ENCODE assay signal across 2 cellular contexts in genomic region chr11:99548264-99548663, GRCh38.
TF ChIP-seq lines count a peak whose summit lies in the region.

No MANE protein-coding gene starts in this region.

TF ChIP-seq in IMR-90, 13 proteins besides CTCF, POLR2A, EP300 and RAD21:
- TF ChIP-seq ELK1 (IDR thresholded peaks at IDR 0.05; ENCODE audit: borderline replicate concordance, low read depth, low read length) (no peak), SMC3 (IDR thresholded peaks at IDR 0.05; ENCODE audit: low read depth, low read length) (no peak), MAZ (IDR thresholded peaks at IDR 0.05; ENCODE audit: borderline replicate concordance, low read depth, low read length) (no peak), RFX5 (IDR thresholded peaks at IDR 0.05; ENCODE audit: low read depth, low read length) (no peak), NFE2L2 (IDR thresholded peaks at IDR 0.05; ENCODE audit: low read depth, low read length) (no peak), BHLHE40 (IDR thresholded peaks at IDR 0.05; ENCODE audit: low read depth, low read length) (no peak), MXI1 (IDR thresholded peaks at IDR 0.05; ENCODE audit: borderline replicate concordance, low read depth, low read length) (no peak), MAFK (IDR thresholded peaks at IDR 0.05; ENCODE audit: low read depth, low read length) (no peak), USF2 (IDR thresholded peaks at IDR 0.05; ENCODE audit: low read depth, low read length) (no peak), RCOR1 (IDR thresholded peaks at IDR 0.05; ENCODE audit: insufficient replicate concordance, low read length) (no peak), FOS (IDR thresholded peaks at IDR 0.05; ENCODE audit: low read depth, low read length) (no peak), CHD1 (IDR thresholded peaks at IDR 0.05; ENCODE audit: low read depth, low read length) (no peak), CEBPB (IDR thresholded peaks at IDR 0.05; ENCODE audit: low read depth, low read length) (no peak)

TF ChIP-seq in SK-N-SH, 30 proteins besides CTCF, POLR2A, EP300 and RAD21 (continued from another document):
- TF ChIP-seq PBX3 (IDR thresholded peaks at IDR 0.05) (no peak), RXRA (IDR thresholded peaks at IDR 0.05; ENCODE audit: borderline replicate concordance, low read depth) (no peak), USF1 (IDR thresholded peaks at IDR 0.05; ENCODE audit: borderline replicate concordance, low read depth) (no peak), ELF1 (IDR thresholded peaks at IDR 0.05) (no peak), YY1 (IDR thresholded peaks at IDR 0.05; ENCODE audit: low read depth) (no peak), MXI1 (IDR thresholded peaks at IDR 0.05; ENCODE audit: low read depth, low read length) (no peak), EZH2phosphoT487 (IDR thresholded peaks at IDR 0.05; ENCODE audit: borderline replicate concordance, low read depth) (no peak), NRF1 (IDR thresholded peaks at IDR 0.05; ENCODE audit: low read depth, low read length) (no peak), TAF1 (IDR thresholded peaks at IDR 0.05; ENCODE audit: borderline replicate concordance, low read depth, low read length) (no peak), RFX5 (IDR thresholded peaks at IDR 0.05; ENCODE audit: low read length) (no peak), IRF3 (IDR thresholded peaks at IDR 0.05; ENCODE audit: low read depth, low read length) (no peak), MEF2A (IDR thresholded peaks at IDR 0.05; ENCODE audit: borderline replicate concordance, low read depth) (no peak), ZBTB33 (IDR thresholded peaks at IDR 0.05; ENCODE audit: borderline replicate concordance, low read depth) (no peak)
